ENCODE assay signal across 13 cellular contexts in genomic region chr1:13808729-13809131, GRCh38.
DNase-seq lines count a peak whose midpoint lies in the region; ATAC-seq and TF ChIP-seq lines count a peak whose summit lies in the region.
"Had no signal": no experiment of that assay in that cellular context is flagged by ENCODE, and none has a peak within 500 bp of the region (broad histone marks: within the 10 kb centered on the region; RNA-seq: fewer than 3 reads in every experiment).

No MANE protein-coding gene starts in this region.

- H3K4me1 ChIP-seq in mammary epithelial cell (ENCODE audit: insufficient read depth, low read length), result no peaks in the 10 kb centered on the region
- H3K4me1 ChIP-seq: SJSA1 had no signal

- in situ Hi-C loops in mammary epithelial cell (cut with MboI; ENCODE audit: low sequenced_read_pairs in 2 of 2), result no loop called here

- H3K27me3 Mint-ChIP-seq in activated CD8-positive, alpha-beta T cell treated with anti-CD3 and anti-CD28 coated beads, Interleukin-2, amount 10 ng/mL, durations not matched to agents 7 days and 5 days (ENCODE audit: low read depth), result no peaks in the 10 kb centered on the region
- H3K27me3 Mint-ChIP-seq: activated CD4-positive, alpha-beta memory T cell treated with anti-CD3 and anti-CD28 coated beads, Interleukin-2, amount 10 ng/mL, durations not matched to agents 7 days and 5 days had no signal

- peaks cover 4% of the 10 kb centered on the region for H3K36me3 Mint-ChIP-seq in activated CD8-positive, alpha-beta T cell treated with anti-CD3 and anti-CD28 coated beads, Interleukin-2, amount 10 ng/mL, durations not matched to agents 7 days and 5 days (ENCODE audit: low read depth)

- H4K20me1 ChIP-seq in mammary epithelial cell (ENCODE audit: insufficient read depth, low read length), result no peaks in the 10 kb centered on the region

- H3K4me1 Mint-ChIP-seq in activated CD8-positive, alpha-beta T cell treated with anti-CD3 and anti-CD28 coated beads, Interleukin-2, amount 10 ng/mL, durations not matched to agents 7 days and 5 days (ENCODE audit: low read depth), result peaks cover 32% of the 10 kb centered on the region

- no peak overlapping the region for H3K4me3 ChIP-seq in mammary epithelial cell (replicated peaks in 1 of 3; ENCODE audit: insufficient read depth in 1 of 3, low read depth in 2 of 3, low read length in 3 of 3)
- H3K4me3 ChIP-seq: GM23338, SJSA1 had no signal

- H3K4me2 ChIP-seq in mammary epithelial cell (ENCODE audit: insufficient read depth, low read depth, low read length), result no peak overlapping the region
- H3K4me2 ChIP-seq: GM23338 had no signal

- no peaks in the 10 kb centered on the region for H3K36me3 ChIP-seq in mammary epithelial cell (ENCODE audit: insufficient read depth, low read length)
- H3K36me3 ChIP-seq: SJSA1 had no signal

- H3K9me3 ChIP-seq in mammary epithelial cell (replicated peaks; ENCODE audit: insufficient read depth, low read length), result no peaks in the 10 kb centered on the region
- H3K9me3 ChIP-seq: SJSA1 had no signal

- H3K27me3 ChIP-seq in mammary epithelial cell (ENCODE audit: insufficient read depth, low read length), result no peaks in the 10 kb centered on the region
- H3K27me3 ChIP-seq: SJSA1 had no signal

- CTCF ChIA-PET in mammary epithelial cell (lab: Charles Lee; ENCODE audit: low non-redundant PET), result no interaction called here
- CTCF ChIA-PET in activated CD8-positive, alpha-beta T cell treated with anti-CD3 and anti-CD28 coated beads, Interleukin-2, amount 10 ng/mL, durations not matched to agents 7 days and 5 days (lab: Charles Lee), result interaction anchor here (0.6 kb wide), 1 partner anchor 137 kb away, joined by 3 read pairs; no protein-coding TSS in a partner anchor

- H3K9ac ChIP-seq in mammary epithelial cell (ENCODE audit: insufficient read depth, low read length), result no peak overlapping the region

- DNase-seq in DMS79 (lab: John Stamatoyannopoulos, UW) (peak; percentile 82), HT1080 (ENCODE audit: low read depth) (peak; percentile 11), mammary epithelial cell (peak; percentile 9), myocyte (ENCODE audit: low read depth) (peak; percentile 72), NCI-H510A treated with DMSO at 0.1 percent for 48 hours (lab: John Stamatoyannopoulos, UW) (no peak)
- DNase-seq in effector CD4-positive, alpha-beta T cell, result no peak
- no peak for DNase-seq in activated CD8-positive, alpha-beta T cell treated with anti-CD3 and anti-CD28 coated beads, Interleukin-2, amount 10 ng/mL, durations not matched to agents 7 days and 5 days
- DNase-seq: NCI-H187, retina had no signal

- H3K79me2 ChIP-seq in mammary epithelial cell (ENCODE audit: insufficient read depth, low read length), result no peaks in the 10 kb centered on the region

- no peak overlapping the region for H3K4me3 Mint-ChIP-seq in activated CD8-positive, alpha-beta T cell treated with anti-CD3 and anti-CD28 coated beads, Interleukin-2, amount 10 ng/mL, durations not matched to agents 7 days and 5 days
- H3K4me3 Mint-ChIP-seq: activated CD4-positive, alpha-beta memory T cell treated with anti-CD3 and anti-CD28 coated beads, Interleukin-2, amount 10 ng/mL, durations not matched to agents 7 days and 5 days; GM23338 had no signal

- H3K27ac ChIP-seq in mammary epithelial cell (ENCODE audit: insufficient read depth, low read depth, low read length), result no peak overlapping the region
- H3K27ac ChIP-seq: SJSA1 had no signal

- POLR2A ChIA-PET in activated CD8-positive, alpha-beta T cell treated with anti-CD3 and anti-CD28 coated beads, Interleukin-2, amount 10 ng/mL, durations not matched to agents 7 days and 5 days (lab: Charles Lee), result no interaction called here

- H3K27ac Mint-ChIP-seq in activated CD8-positive, alpha-beta T cell treated with anti-CD3 and anti-CD28 coated beads, Interleukin-2, amount 10 ng/mL, durations not matched to agents 7 days and 5 days, result no peak overlapping the region
- H3K27ac Mint-ChIP-seq: activated CD4-positive, alpha-beta memory T cell treated with anti-CD3 and anti-CD28 coated beads, Interleukin-2, amount 10 ng/mL, durations not matched to agents 7 days and 5 days; GM23338 had no signal

- ATAC-seq in HG02884 (IDR thresholded peaks at IDR 0.05; ENCODE audit: unreplicated experiment), result no peak
- ATAC-seq in activated CD8-positive, alpha-beta T cell treated with anti-CD3 and anti-CD28 coated beads, Interleukin-2, amount 10 ng/mL, durations not matched to agents 7 days and 5 days, result no peak
- ATAC-seq: GM23338 had no signal

- no peaks in the 10 kb centered on the region for H3K9me3 Mint-ChIP-seq in activated CD8-positive, alpha-beta T cell treated with anti-CD3 and anti-CD28 coated beads, Interleukin-2, amount 10 ng/mL, durations not matched to agents 7 days and 5 days (ENCODE audit: insufficient read depth)
- H3K9me3 Mint-ChIP-seq: activated CD4-positive, alpha-beta memory T cell treated with anti-CD3 and anti-CD28 coated beads, Interleukin-2, amount 10 ng/mL, durations not matched to agents 7 days and 5 days had no signal

- BruUV-seq in mammary epithelial cell (replicated peaks; lab: Mats Ljungman, UMichigan), result no TSS peak

- 83% methylated on average over 7 of the region's 7 CpGs for WGBS in mammary epithelial cell (ENCODE audit: low coverage, missing lambda C conversion rate)

- H2AFZ ChIP-seq in mammary epithelial cell (ENCODE audit: low read depth, low read length), result no peak overlapping the region
- H2AFZ ChIP-seq: GM23338 had no signal

- intact Hi-C loops in mammary epithelial cell (cut with micrococcal nuclease), result no loop called here

- dilution Hi-C loops in mammary epithelial cell (cut with HindIII; ENCODE audit: low sequenced_read_pairs), result no loop called here

- no peak for TF ChIP-seq CTCF in mammary epithelial cell (conservative IDR thresholded peaks at IDR 0.05 in 1 of 2, IDR thresholded peaks at IDR 0.05 in 1 of 2; ENCODE audit: extremely low read depth in 1 of 2, insufficient read depth in 1 of 2, low read depth in 1 of 2, low read length in 2 of 2)

Comparison
In these comparisons a context has a peak if more than half of its experiments do, and no peak if none do; other contexts are left out.
1. DNase-seq: peak in DMS79 (single experiment), HT1080 (single experiment), mammary epithelial cell (single experiment) and myocyte (single experiment); none in effector CD4-positive, alpha-beta T cell (single experiment), NCI-H510A treated with DMSO at 0.1 percent for 48 hours (single experiment) and activated CD8-positive, alpha-beta T cell treated with anti-CD3 and anti-CD28 coated beads, Interleukin-2, amount 10 ng/mL, durations not matched to agents 7 days and 5 days (single experiment).